Comparison of ENCODE assay signal across 10 cellular contexts in genomic region chr1:12555411-12556367, GRCh38.
DNase-seq lines count a peak whose midpoint lies in the region; TF ChIP-seq lines count a peak whose summit lies in the region.
"Had no signal": no experiment of that assay in that cellular context is flagged by ENCODE, and none has a peak within 500 bp of the region (broad histone marks: within the 10 kb centered on the region; RNA-seq: fewer than 3 reads in every experiment).

No MANE protein-coding gene starts in this region.

- DNase-seq in H7 (peak; percentile 39), dorsolateral prefrontal cortex (peak in 1 of 10 donors; percentile 28), mesothelial cell of epicardium (ENCODE audit: low spot score in 2 of 2, unreplicated experiment in 2 of 2) (no peak), spleen (no peak), NCI-H446 (lab: John Stamatoyannopoulos, UW) (no peak), AML-193 (lab: John Stamatoyannopoulos, UW) (no peak), COLO829 (ENCODE audit: low spot score) (no peak), glomerular visceral epithelial cell (ENCODE audit: extremely low spot score) (no peak)
- DNase-seq: activated CD4-positive, alpha-beta memory T cell treated with anti-CD3 and anti-CD28 coated beads for 36 hours had no signal

- no peak for TF ChIP-seq POLR2A in spleen (IDR thresholded peaks at IDR 0.05)

- H3K4me3 ChIP-seq in H7 (ENCODE audit: insufficient read depth, low read depth, low read length) (no peak overlapping the region), dorsolateral prefrontal cortex (no peak overlapping the region), spleen (no peak overlapping the region)
- H3K4me3 ChIP-seq: pancreas had no signal

- H3K9me3 ChIP-seq in spleen = no peaks in the 10 kb centered on the region
- H3K9me3 ChIP-seq: pancreas had no signal

- peaks cover 33% of the 10 kb centered on the region for H3K4me1 Mint-ChIP-seq in mesothelial cell of epicardium

- H3K27me3 Mint-ChIP-seq in mesothelial cell of epicardium (ENCODE audit: low read depth) = no peaks in the 10 kb centered on the region
- H3K27me3 Mint-ChIP-seq: activated CD4-positive, alpha-beta memory T cell treated with anti-CD3 and anti-CD28 coated beads for 36 hours had no signal

- H3K27ac ChIP-seq in dorsolateral prefrontal cortex (peak overlapping the region in 34 of 59 donors; percentile 10 to 83 (median 55)), spleen (peak overlapping the region in 7 of 8 donors; percentile 17 to 69 (median 58))

- H3K36me3 ChIP-seq in H7 (replicated peaks; ENCODE audit: control insufficient read depth, insufficient read depth, low read length) = no peaks in the 10 kb centered on the region
- H3K36me3 ChIP-seq in spleen = no peaks in the 10 kb centered on the region
- H3K36me3 ChIP-seq: pancreas had no signal

- peaks cover 0 to 31% (median 2%) of the 10 kb centered on the region in 6 donors for H3K4me1 ChIP-seq in spleen
- H3K4me1 ChIP-seq: pancreas had no signal

- H3K9me3 Mint-ChIP-seq in mesothelial cell of epicardium = peaks cover 5% of the 10 kb centered on the region
- H3K9me3 Mint-ChIP-seq: activated CD4-positive, alpha-beta memory T cell treated with anti-CD3 and anti-CD28 coated beads for 36 hours had no signal

- H3K36me3 Mint-ChIP-seq in mesothelial cell of epicardium = peaks cover 20% of the 10 kb centered on the region
- H3K36me3 Mint-ChIP-seq: activated CD4-positive, alpha-beta memory T cell treated with anti-CD3 and anti-CD28 coated beads for 36 hours had no signal

- intact Hi-C loops in dorsolateral prefrontal cortex (cut with DNase I) (no loop called here), spleen (cut with DNase I; ENCODE audit: low total_unique reads) (no loop called here)

- peak overlapping the region; percentile 99 for H3K27ac Mint-ChIP-seq in mesothelial cell of epicardium
- H3K27ac Mint-ChIP-seq: activated CD4-positive, alpha-beta memory T cell treated with anti-CD3 and anti-CD28 coated beads for 36 hours had no signal

- WGBS in spleen, 5 donors = 91 to 93% (median 93%) methylated on average over 13 of the region's 13 CpGs

- TF ChIP-seq CTCF in dorsolateral prefrontal cortex (IDR thresholded peaks at IDR 0.05 in 54 of 56, conservative IDR thresholded peaks at IDR 0.05 in 2 of 56; ENCODE audit: low read depth in 1 of 56, partially characterized antibody in 56 of 56) = no peak
- no peak for TF ChIP-seq CTCF in mesothelial cell of epicardium (IDR thresholded peaks at IDR 0.05; ENCODE audit: unreplicated experiment)
- TF ChIP-seq CTCF in spleen (IDR thresholded peaks at IDR 0.05 in 8 of 11, conservative IDR thresholded peaks at IDR 0.05 in 3 of 11) = no peak

- H3K4me3 Mint-ChIP-seq in mesothelial cell of epicardium = no peak overlapping the region
- H3K4me3 Mint-ChIP-seq: activated CD4-positive, alpha-beta memory T cell treated with anti-CD3 and anti-CD28 coated beads for 36 hours had no signal

- no peaks in the 10 kb centered on the region; the same call in 1 of the 2 replicates for H3K27me3 ChIP-seq in H7 (ENCODE audit: control insufficient read depth, insufficient read depth, low read length)
- H3K27me3 ChIP-seq in dorsolateral prefrontal cortex = no peaks in the 10 kb centered on the region
- no peaks in the 10 kb centered on the region for H3K27me3 ChIP-seq in spleen (replicated peaks in 1 of 7)
- H3K27me3 ChIP-seq: pancreas had no signal
